8 cellular contexts compared by ENCODE assay signal in genomic region chr6:90610291-90610670, GRCh38. TPM values are rescaled to one million over a fixed set of nuclear protein-coding genes. Genes with fewer than 3 reads are reported as not detected.
DNase-seq lines count a peak whose midpoint lies in the region; ATAC-seq and TF ChIP-seq lines count a peak whose summit lies in the region.

No MANE protein-coding gene starts in this region.

- H3K27me3 ChIP-seq in DOHH2 (ENCODE audit: control insufficient read depth, low read length), result peaks cover 45% of the 10 kb centered on the region

- peak overlapping the region; percentile 93 for H3K4me2 ChIP-seq in DOHH2 (ENCODE audit: low read length)

- H3K9me2 ChIP-seq in DOHH2 (replicated peaks; ENCODE audit: control insufficient read depth, low read length), result no peaks in the 10 kb centered on the region

- peaks cover 5% of the 10 kb centered on the region; the same call in 1 of the 2 replicates for H3F3A ChIP-seq in DOHH2 (ENCODE audit: control insufficient read depth, insufficient read depth)

- TF ChIP-seq CTCF in DOHH2 (IDR thresholded peaks at IDR 0.05; ENCODE audit: low read depth, low read length, poor library complexity, severe bottlenecking), result no peak

- H3K4me3 ChIP-seq in DOHH2 (ENCODE audit: low read length) (peak overlapping the region; percentile 77), mesodermal cell (ENCODE audit: extremely low read depth, insufficient read depth, low read length, poor library complexity, severe bottlenecking) (peak overlapping the region; percentile 48)

- H3K9me3 ChIP-seq in DOHH2 (ENCODE audit: control insufficient read depth, insufficient read depth, low read length), result no peaks in the 10 kb centered on the region
- H3K9me3 ChIP-seq in mesodermal cell (ENCODE audit: control insufficient read depth, low read length), result no peaks in the 10 kb centered on the region

- H3K36me3 ChIP-seq in DOHH2 (ENCODE audit: control insufficient read depth, low read length) (no peaks in the 10 kb centered on the region), mesodermal cell (ENCODE audit: control insufficient read depth, insufficient read depth, low read length) (no peaks in the 10 kb centered on the region)

- no peak for ATAC-seq in HG03354 (IDR thresholded peaks at IDR 0.05; ENCODE audit: poor library complexity, severe bottlenecking, unreplicated experiment)
- no peak for ATAC-seq in GM18858 (IDR thresholded peaks at IDR 0.05; ENCODE audit: unreplicated experiment)

- DNase-seq in M059J (ENCODE audit: low read depth) (peak; percentile 0), cerebellum (ENCODE audit: low spot score) (peak; percentile 34), NCI-H2196 treated with DMSO at 0.1 percent for 48 hours (lab: John Stamatoyannopoulos, UW; ENCODE audit: unreplicated experiment) (no peak)
- no peak for DNase-seq in stimulated activated CD4-positive, alpha-beta T cell treated with anti-CD3 and anti-CD28 coated beads, Interleukin-1b, Interleukin-23, amount 100 ng/mL, for 48 hours

- H3K27ac ChIP-seq in DOHH2 (ENCODE audit: low read depth, low read length) (no peak overlapping the region), mesodermal cell (ENCODE audit: low read depth, low read length, severe bottlenecking) (peak overlapping the region; percentile 52)

- H3K79me2 ChIP-seq in DOHH2 (ENCODE audit: control insufficient read depth, low read length), result no peaks in the 10 kb centered on the region

- no peaks in the 10 kb centered on the region for H4K20me1 ChIP-seq in DOHH2 (ENCODE audit: control insufficient read depth, insufficient read depth, low read depth, low read length)

- peaks cover 13% of the 10 kb centered on the region for H3K4me1 ChIP-seq in DOHH2 (ENCODE audit: control insufficient read depth, low read length)
- peaks cover 12% of the 10 kb centered on the region for H3K4me1 ChIP-seq in mesodermal cell (ENCODE audit: control insufficient read depth, insufficient read depth, low read length, poor library complexity, severe bottlenecking)

- 41 to 46% methylated on average over 8 to 19 of the region's 19 CpGs for WGBS in mesodermal cell (ENCODE audit: insufficient coverage in 2 of 2), 2 experiments

RNA-seq across cellular contexts. Expression of gene MAP3K7, which starts 23.4 kb away (rescaled TPM):
- 17.1 and 20.5 TPM in 2 replicates for total RNA-seq in M059J (2014; rRNA removed; shearing (Covaris generic))
- 55.4 TPM for total RNA-seq in cerebellum
- polyA plus RNA-seq in mesodermal cell (2013, experiment 1 of 2), result 44.2 TPM
- polyA plus RNA-seq in mesodermal cell (2013, experiment 2 of 2), result 42.5 TPM

Comparison
In these comparisons a context has a peak if more than half of its experiments do, and no peak if none do; other contexts are left out.
1. DNase-seq: peak in M059J (single experiment) and cerebellum (single experiment); none in NCI-H2196 treated with DMSO at 0.1 percent for 48 hours (single experiment) and stimulated activated CD4-positive, alpha-beta T cell treated with anti-CD3 and anti-CD28 coated beads, Interleukin-1b, Interleukin-23, amount 100 ng/mL, for 48 hours (single experiment).